ENCODE assay signal across 14 cellular contexts in genomic region chr2:122514451-122514996, GRCh38.
DNase-seq lines count a peak whose midpoint lies in the region; ATAC-seq and TF ChIP-seq lines count a peak whose summit lies in the region.
"Had no signal": no experiment of that assay in that cellular context is flagged by ENCODE, and none has a peak within 500 bp of the region (broad histone marks: within the 10 kb centered on the region; RNA-seq: fewer than 3 reads in every experiment).

No MANE protein-coding gene starts in this region.

- DNase-seq in EL (peak; percentile 5), NCI-H2029 treated with DMSO at 0.1 percent for 48 hours (lab: John Stamatoyannopoulos, UW) (peak; percentile 83), brain microvascular endothelial cell (peak; percentile 77), renal cortical epithelial cell (ENCODE audit: low read depth) (peak; percentile 34), GM13977 (ENCODE audit: low spot score) (no peak), Kasumi-1 (lab: John Stamatoyannopoulos, UW) (no peak)
- DNase-seq: amniotic stem cell, DMS79, head of caudate nucleus, NCI-H226, upper lobe of right lung had no signal

- no peaks in the 10 kb centered on the region for H3K27me3 ChIP-seq in brain microvascular endothelial cell (replicated peaks)
- H3K27me3 ChIP-seq: upper lobe of right lung had no signal

- H3K4me3 ChIP-seq in brain microvascular endothelial cell (ENCODE audit: low read depth, low read length) = no peak overlapping the region
- H3K4me3 ChIP-seq: upper lobe of right lung had no signal

- ATAC-seq in GM18517 (IDR thresholded peaks at IDR 0.05; ENCODE audit: unreplicated experiment) = no peak
- ATAC-seq: stimulated activated effector memory CD8-positive, alpha-beta T cell treated with anti-CD3 and anti-CD28 coated beads, Interleukin-12 subunit alpha, Interleukin-12 subunit beta, amount 100 ng/mL, for 72 hours; upper lobe of right lung had no signal

- H3K27ac ChIP-seq in brain microvascular endothelial cell = no peak overlapping the region
- H3K27ac ChIP-seq: upper lobe of right lung, VCaP had no signal

- no peaks in the 10 kb centered on the region for H3K36me3 ChIP-seq in brain microvascular endothelial cell (replicated peaks)
- H3K36me3 ChIP-seq: upper lobe of right lung had no signal

- in situ Hi-C loops in brain microvascular endothelial cell (cut with HindIII; ENCODE audit: low pct_ligation_motif_present, low sequenced_read_pairs) (no loop called here), GM13977 (cut with MboI; ENCODE audit: low pct_unique_long_range_greater_than_20kb, low sequenced_read_pairs, unreplicated experiment) (no loop called here)

- peak; percentile 15 for TF ChIP-seq CTCF in brain microvascular endothelial cell (IDR thresholded peaks at IDR 0.05; ENCODE audit: low read depth, low read length, missing control alignments)
- no peak for TF ChIP-seq CTCF in GM13977 (IDR thresholded peaks at IDR 0.05; ENCODE audit: extremely low read depth, insufficient read depth, missing control alignments)

Comparison
In these comparisons a context has a peak if more than half of its experiments do, and no peak if none do; other contexts are left out.
1. DNase-seq: peak in EL (single experiment), NCI-H2029 treated with DMSO at 0.1 percent for 48 hours (single experiment), brain microvascular endothelial cell (single experiment) and renal cortical epithelial cell (single experiment); none in GM13977 (single experiment) and Kasumi-1 (0 of 2).